9 cellular contexts compared by ENCODE assay signal in the genomic region with DNA sequence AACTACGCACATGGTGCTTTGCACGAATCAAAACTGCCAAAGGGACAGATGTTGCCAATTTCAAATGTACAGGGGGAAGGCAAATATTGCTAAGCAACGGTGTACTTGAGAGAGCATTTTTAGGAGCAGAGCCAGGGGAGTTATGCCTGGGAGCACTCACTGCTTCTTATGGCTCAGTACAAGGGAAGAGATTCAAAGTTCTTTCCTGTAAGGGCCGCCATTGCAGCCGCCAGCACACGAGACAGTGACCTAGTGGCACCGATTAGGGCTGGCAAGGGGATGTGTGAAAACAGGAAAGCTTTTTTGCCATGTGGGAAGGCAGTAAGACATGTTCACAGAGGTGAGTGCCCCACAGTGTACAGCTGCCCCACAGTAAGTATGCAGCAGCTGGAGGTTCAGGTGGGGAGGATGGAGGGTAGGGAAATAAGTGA.
DNase-seq lines count a peak whose midpoint lies in the region; ATAC-seq, FAIRE-seq and TF ChIP-seq lines count a peak whose summit lies in the region.
"Had no signal": no experiment of that assay in that cellular context is flagged by ENCODE, and none has a peak within 500 bp of the region (broad histone marks: within the 10 kb centered on the region; RNA-seq: fewer than 3 reads in every experiment).

No MANE protein-coding gene starts in this region.

- no peak for TF ChIP-seq POLR2A in HepG2 (IDR thresholded peaks at IDR 0.05; ENCODE audit: insufficient read depth in 1 of 2, low read depth in 2 of 2, low read length in 2 of 2)

- peaks cover 3% of the 10 kb centered on the region for H3K79me2 ChIP-seq in HepG2 (ENCODE audit: insufficient read depth, low read length)

- ATAC-seq in HepG2 = peak; percentile 24; the same call in 1 of the 3 replicates
- ATAC-seq in HG03378 (IDR thresholded peaks at IDR 0.05; ENCODE audit: unreplicated experiment) = no peak
- ATAC-seq in activated naive CD8-positive, alpha-beta T cell treated with anti-CD3 and anti-CD28 coated beads, Interleukin-2, amount 50 U/mL, for 24 hours = no peak

- no TSS peak for BruUV-seq in HepG2 (replicated peaks; lab: Mats Ljungman, UMichigan)

- 95% methylated on average over 7 of the region's 7 CpGs for WGBS in HepG2 (ENCODE audit: low lambda C conversion rate)

- no peaks in the 10 kb centered on the region for H3K27me3 Mint-ChIP-seq in CD4-positive, alpha-beta memory T cell
- H3K27me3 Mint-ChIP-seq in activated naive CD8-positive, alpha-beta T cell treated with anti-CD3 and anti-CD28 coated beads, Interleukin-2, amount 50 U/mL, for 24 hours = no peaks in the 10 kb centered on the region
- H3K27me3 Mint-ChIP-seq in activated CD4-positive, alpha-beta memory T cell treated with anti-CD3 and anti-CD28 coated beads for 36 hours = no peaks in the 10 kb centered on the region

- H3K36me3 Mint-ChIP-seq in CD4-positive, alpha-beta memory T cell = peaks cover 7 to 14% of the 10 kb centered on the region in 2 donors
- peaks cover 15% of the 10 kb centered on the region for H3K36me3 Mint-ChIP-seq in activated naive CD8-positive, alpha-beta T cell treated with anti-CD3 and anti-CD28 coated beads, Interleukin-2, amount 50 U/mL, for 24 hours (ENCODE audit: low read depth)
- H3K36me3 Mint-ChIP-seq in activated CD4-positive, alpha-beta memory T cell treated with anti-CD3 and anti-CD28 coated beads for 36 hours = peaks cover 6% of the 10 kb centered on the region

- H3K9ac ChIP-seq in HepG2 (ENCODE audit: insufficient read depth, low read depth, low read length) = no peak overlapping the region

- CTCF ChIA-PET in CD4-positive, alpha-beta memory T cell (lab: Charles Lee; ENCODE audit: partially characterized antibody) = interaction anchor here (1.2 to 1.5 kb wide), 3 partner anchors 51 to 147 kb away, joined by 3 to 5 read pairs (median 4); no protein-coding TSS in a partner anchor
- CTCF ChIA-PET in HepG2 (lab: Yijun Ruan, JAX; ENCODE audit: low intra/inter-chr PET ratio, low total read pairs) = no interaction called here
- CTCF ChIA-PET in activated CD4-positive, alpha-beta memory T cell treated with anti-CD3 and anti-CD28 coated beads for 36 hours (lab: Charles Lee) = interaction anchor here (1.1 kb wide), 1 partner anchor 25 kb away, joined by 4 read pairs; no protein-coding TSS in a partner anchor

- TF ChIP-seq RAD21 in HepG2 (CRISPR knock-in tag; IDR thresholded peaks at IDR 0.05) = no peak

- no peak for DNase-seq in CD4-positive, alpha-beta memory T cell
- DNase-seq in NCI-H1694 (lab: John Stamatoyannopoulos, UW) (peak; percentile 90), HepG2 (ENCODE audit: low spot score) (no peak), globus pallidus (ENCODE audit: low spot score) (no peak)
- DNase-seq in activated naive CD8-positive, alpha-beta T cell treated with anti-CD3 and anti-CD28 coated beads, Interleukin-2, amount 50 U/mL, for 24 hours = no peak
- DNase-seq in activated CD4-positive, alpha-beta memory T cell treated with anti-CD3 and anti-CD28 coated beads for 36 hours = no peak

- H3K36me3 ChIP-seq in CD4-positive, alpha-beta memory T cell (ENCODE audit: insufficient read depth, low read length) = no peaks in the 10 kb centered on the region
- H3K36me3 ChIP-seq in HepG2 (replicated peaks in 1 of 2; ENCODE audit: control insufficient read depth in 1 of 2, insufficient read depth in 2 of 2, low read length in 2 of 2) = peaks cover 3 to 12% of the 10 kb centered on the region in 2 experiments; a peak in 3 of 5 replicates

- POLR2A ChIA-PET in CD4-positive, alpha-beta memory T cell (lab: Charles Lee; ENCODE audit: partially characterized antibody) = interaction anchor here (0.8 to 1.0 kb wide), 2 partner anchors 12 to 62 kb away, joined by 3 read pairs; no protein-coding TSS in a partner anchor
- POLR2A ChIA-PET in HepG2 (lab: Yijun Ruan, JAX) = no interaction called here
- POLR2A ChIA-PET in activated CD4-positive, alpha-beta memory T cell treated with anti-CD3 and anti-CD28 coated beads for 36 hours (lab: Charles Lee) = interaction anchor here (1.2 to 1.4 kb wide), 2 partner anchors 25 to 82 kb away, joined by 3 read pairs; no protein-coding TSS in a partner anchor

- H3K27me3 ChIP-seq in CD4-positive, alpha-beta memory T cell (ENCODE audit: insufficient read depth, low read length) = no peaks in the 10 kb centered on the region
- no peaks in the 10 kb centered on the region for H3K27me3 ChIP-seq in HepG2 (ENCODE audit: control insufficient read depth in 1 of 2, insufficient read depth in 2 of 2, low read length in 2 of 2)

- no peak overlapping the region for H3K4me3 ChIP-seq in CD4-positive, alpha-beta memory T cell (ENCODE audit: low read length in 2 of 2)
- H3K4me3 ChIP-seq in HepG2 (replicated peaks in 1 of 3; ENCODE audit: insufficient read depth in 1 of 3, low read depth in 2 of 3, low read length in 3 of 3) = no peak overlapping the region

- H3K27ac ChIP-seq in CD4-positive, alpha-beta memory T cell (ENCODE audit: low read depth, low read length) = no peak overlapping the region
- H3K27ac ChIP-seq in VCaP = peak overlapping the region; percentile 97
- H3K27ac ChIP-seq in HepG2 (ENCODE audit: extremely low read length, insufficient read depth, low read length) = no peak overlapping the region

- H3K4me3 Mint-ChIP-seq in CD4-positive, alpha-beta memory T cell = no peak overlapping the region
- no peak overlapping the region for H3K4me3 Mint-ChIP-seq in activated naive CD8-positive, alpha-beta T cell treated with anti-CD3 and anti-CD28 coated beads, Interleukin-2, amount 50 U/mL, for 24 hours
- H3K4me3 Mint-ChIP-seq in activated CD4-positive, alpha-beta memory T cell treated with anti-CD3 and anti-CD28 coated beads for 36 hours = no peak overlapping the region

- peaks cover 35 to 51% (median 44%) of the 10 kb centered on the region in 4 donors for H3K4me1 Mint-ChIP-seq in CD4-positive, alpha-beta memory T cell
- H3K4me1 Mint-ChIP-seq in activated naive CD8-positive, alpha-beta T cell treated with anti-CD3 and anti-CD28 coated beads, Interleukin-2, amount 50 U/mL, for 24 hours = peaks cover 20% of the 10 kb centered on the region
- H3K4me1 Mint-ChIP-seq in activated CD4-positive, alpha-beta memory T cell treated with anti-CD3 and anti-CD28 coated beads for 36 hours (ENCODE audit: low read depth) = peaks cover 34% of the 10 kb centered on the region

- TF ChIP-seq EP300 in HepG2 (IDR thresholded peaks at IDR 0.05; ENCODE audit: low read depth in 2 of 2, low read length in 2 of 2) (no peak), HepG2 (CRISPR knock-in tag; IDR thresholded peaks at IDR 0.05; ENCODE audit: borderline replicate concordance) (no peak)

- no peak overlapping the region for H2AFZ ChIP-seq in HepG2 (ENCODE audit: low read length)

- TF ChIP-seq CTCF in VCaP (conservative IDR thresholded peaks at IDR 0.05) (no peak), HepG2 (CRISPR knock-in tag; IDR thresholded peaks at IDR 0.05) (no peak)

- peak overlapping the region in 4 of 7 donors; percentile 1 to 66 (median 24) for H3K27ac Mint-ChIP-seq in CD4-positive, alpha-beta memory T cell
- no peak overlapping the region for H3K27ac Mint-ChIP-seq in activated naive CD8-positive, alpha-beta T cell treated with anti-CD3 and anti-CD28 coated beads, Interleukin-2, amount 50 U/mL, for 24 hours
- no peak overlapping the region for H3K27ac Mint-ChIP-seq in activated CD4-positive, alpha-beta memory T cell treated with anti-CD3 and anti-CD28 coated beads for 36 hours

- no peaks in the 10 kb centered on the region for H3K9me3 ChIP-seq in CD4-positive, alpha-beta memory T cell (ENCODE audit: control insufficient read depth in 1 of 2, low read length in 2 of 2)
- H3K9me3 ChIP-seq in HepG2 (ENCODE audit: low read length) = no peaks in the 10 kb centered on the region

- no peak for FAIRE-seq in HepG2 (lab: Jason Lieb, UNC)
- FAIRE-seq: endometrium had no signal

- no peak overlapping the region for H3K4me2 ChIP-seq in HepG2 (ENCODE audit: low read depth, low read length)

- H3K9me3 Mint-ChIP-seq in CD4-positive, alpha-beta memory T cell = no peaks in the 10 kb centered on the region
- peaks cover 3% of the 10 kb centered on the region for H3K9me3 Mint-ChIP-seq in activated naive CD8-positive, alpha-beta T cell treated with anti-CD3 and anti-CD28 coated beads, Interleukin-2, amount 50 U/mL, for 24 hours
- H3K9me3 Mint-ChIP-seq in activated CD4-positive, alpha-beta memory T cell treated with anti-CD3 and anti-CD28 coated beads for 36 hours = no peaks in the 10 kb centered on the region

- H4K20me1 ChIP-seq in HepG2 (ENCODE audit: insufficient read depth, low read length) = peaks cover 4% of the 10 kb centered on the region; the same call in 1 of the 2 replicates

- in situ Hi-C loops in HepG2 (cut with HindIII; ENCODE audit: extremely low pct_ligation_motif_present, low pct_unique_long_range_greater_than_20kb) = no loop called here

- peaks cover 9% of the 10 kb centered on the region for H3K4me1 ChIP-seq in CD4-positive, alpha-beta memory T cell (ENCODE audit: insufficient read depth, low read length)
- H3K4me1 ChIP-seq in HepG2 (ENCODE audit: insufficient read depth, low read length) = peaks cover 12% of the 10 kb centered on the region

- intact Hi-C loops in CD4-positive, alpha-beta memory T cell (cut with micrococcal nuclease) = no loop called here
- intact Hi-C loops in HepG2 (cut with micrococcal nuclease; ENCODE audit: unreplicated experiment) = no loop called here
- intact Hi-C loops in activated CD4-positive, alpha-beta memory T cell treated with anti-CD3 and anti-CD28 coated beads for 36 hours (cut with micrococcal nuclease) = no loop called here

TF ChIP-seq in HepG2, 621 proteins besides CTCF, POLR2A, EP300 and RAD21 (continues in another document):
- TF ChIP-seq, protein P1, sequence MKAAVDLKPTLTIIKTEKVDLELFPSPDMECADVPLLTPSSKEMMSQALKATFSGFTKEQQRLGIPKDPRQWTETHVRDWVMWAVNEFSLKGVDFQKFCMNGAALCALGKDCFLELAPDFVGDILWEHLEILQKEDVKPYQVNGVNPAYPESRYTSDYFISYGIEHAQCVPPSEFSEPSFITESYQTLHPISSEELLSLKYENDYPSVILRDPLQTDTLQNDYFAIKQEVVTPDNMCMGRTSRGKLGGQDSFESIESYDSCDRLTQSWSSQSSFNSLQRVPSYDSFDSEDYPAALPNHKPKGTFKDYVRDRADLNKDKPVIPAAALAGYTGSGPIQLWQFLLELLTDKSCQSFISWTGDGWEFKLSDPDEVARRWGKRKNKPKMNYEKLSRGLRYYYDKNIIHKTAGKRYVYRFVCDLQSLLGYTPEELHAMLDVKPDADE (CRISPR knock-in tag; IDR thresholded peaks at IDR 0.05) = no peak
- no peak for TF ChIP-seq ZKSCAN1 (IDR thresholded peaks at IDR 0.05; ENCODE audit: low read length)
- no peak for TF ChIP-seq ZSCAN21 (CRISPR knock-in tag; IDR thresholded peaks at IDR 0.05; ENCODE audit: borderline replicate concordance)

Comparison
In these comparisons a context has a peak if more than half of its experiments do, and no peak if none do; other contexts are left out.
1. H3K27ac Mint-ChIP-seq: peak in CD4-positive, alpha-beta memory T cell (4 of 7); none in activated naive CD8-positive, alpha-beta T cell treated with anti-CD3 and anti-CD28 coated beads, Interleukin-2, amount 50 U/mL, for 24 hours (single experiment) and activated CD4-positive, alpha-beta memory T cell treated with anti-CD3 and anti-CD28 coated beads for 36 hours (single experiment).